Comparison of ENCODE assay signal across 19 cellular contexts in genomic region chr1:14928412-14928811, GRCh38.
"Had no signal": no experiment of that assay in that cellular context is flagged by ENCODE, and none has a peak within 500 bp of the region (broad histone marks: within the 10 kb centered on the region; RNA-seq: fewer than 3 reads in every experiment).

No MANE protein-coding gene starts in this region.

- H3K4me3 Mint-ChIP-seq: activated CD8-positive, alpha-beta T cell treated with anti-CD3 and anti-CD28 coated beads for 36 hours; activated T-cell treated with anti-CD3 and anti-CD28 coated beads, Interleukin-2, amount 50 U/mL, for 4 hours; immature natural killer cell; WTC11 had no signal

- H3K27ac ChIP-seq: coronary artery, lower lobe of right lung had no signal

- DNase-seq: activated CD4-positive, alpha-beta T cell treated with anti-CD3 and anti-CD28 coated beads for 4 hours; activated CD8-positive, alpha-beta T cell treated with anti-CD3 and anti-CD28 coated beads for 36 hours; activated effector memory CD4-positive, alpha-beta T cell treated with Interleukin-2 at 50 U/mL for 16 hours; activated naive CD4-positive, alpha-beta T cell treated with anti-CD3 and anti-CD28 coated beads, Interleukin-2, amount 50 U/mL, for 16 hours; activated T-cell treated with anti-CD3 and anti-CD28 coated beads, Interleukin-2, amount 50 U/mL, for 4 hours; caudate nucleus; esophagus squamous epithelium; head of caudate nucleus; immature natural killer cell; lower lobe of right lung; stimulated activated CD4-positive, alpha-beta T cell treated with anti-CD3 and anti-CD28 coated beads, Interleukin-4, amount 100 ng/mL, for 24 hours; stimulated activated naive CD4-positive, alpha-beta T cell; substantia nigra; SW 1271 had no signal

- H3K27ac Mint-ChIP-seq: activated CD8-positive, alpha-beta T cell treated with anti-CD3 and anti-CD28 coated beads for 36 hours; immature natural killer cell; type B pancreatic cell; WTC11 had no signal

- H3K36me3 ChIP-seq: lower lobe of right lung had no signal

- H3K36me3 Mint-ChIP-seq: immature natural killer cell, type B pancreatic cell, WTC11 had no signal

- H3K27me3 ChIP-seq: esophagus squamous epithelium had no signal

- FAIRE-seq: frontal cortex, TTC549 had no signal

- H3K4me3 ChIP-seq: coronary artery, esophagus squamous epithelium, lower lobe of right lung had no signal

- ATAC-seq: activated CD8-positive, alpha-beta T cell treated with anti-CD3 and anti-CD28 coated beads for 36 hours; activated T-cell treated with anti-CD3 and anti-CD28 coated beads, Interleukin-2, amount 50 U/mL, for 4 hours; lower lobe of right lung; WTC11 had no signal

- H3K9me3 ChIP-seq: esophagus squamous epithelium, lower lobe of right lung had no signal

- H3K9me3 Mint-ChIP-seq: activated CD8-positive, alpha-beta T cell treated with anti-CD3 and anti-CD28 coated beads for 36 hours; activated T-cell treated with anti-CD3 and anti-CD28 coated beads, Interleukin-2, amount 50 U/mL, for 4 hours; type B pancreatic cell; WTC11 had no signal
